ENCODE assay signal across 1 cellular context in the genomic region with DNA sequence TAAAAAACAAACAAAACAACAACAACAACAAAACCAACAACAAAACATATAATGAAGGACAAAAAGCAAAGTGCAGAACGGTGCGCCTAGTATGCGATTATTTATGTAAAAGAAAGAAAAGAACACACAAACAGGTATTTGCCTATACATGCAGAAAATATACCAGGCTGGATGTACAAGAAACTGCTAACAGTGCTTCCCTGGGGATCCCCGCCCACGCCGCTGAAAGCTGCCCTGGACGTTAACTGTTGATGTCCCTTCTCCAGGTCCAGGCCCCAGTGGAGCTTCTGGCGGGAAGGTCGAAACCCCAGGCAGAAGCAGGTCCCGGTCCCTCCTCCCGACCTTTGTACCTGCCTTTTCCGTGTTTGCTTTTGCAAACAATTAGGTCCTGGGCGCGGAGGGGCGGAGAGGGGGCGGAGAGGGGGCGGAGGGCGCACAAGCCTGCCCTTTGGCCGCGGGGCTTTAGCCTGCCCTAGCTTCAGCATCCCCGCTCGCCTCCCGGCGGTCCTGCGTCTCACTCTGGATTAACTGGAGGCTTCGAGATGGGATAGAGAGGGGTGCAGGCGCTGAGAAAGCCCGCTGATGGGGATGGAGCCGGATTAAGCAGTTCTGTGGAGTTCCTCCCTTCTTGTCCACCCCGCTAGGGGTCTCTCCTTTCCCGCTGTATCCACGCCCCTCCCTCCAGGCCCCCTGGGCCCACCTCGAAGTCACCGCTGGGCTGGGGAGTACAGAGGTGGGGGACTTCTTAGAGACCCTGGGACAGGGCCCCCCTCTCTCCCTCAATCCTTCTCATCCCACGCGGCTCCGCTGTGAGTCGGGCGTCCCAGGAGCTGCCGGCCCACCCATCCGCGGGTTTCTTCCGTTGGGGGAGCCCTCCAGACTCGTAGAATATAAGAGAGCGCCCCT.
A peak's percentile ranks its signal among the peaks of the same experiment; 100 is the strongest.
TF ChIP-seq lines count a peak whose summit lies in the region.

No MANE protein-coding gene starts in this region.

TF ChIP-seq in HepG2, 621 proteins besides CTCF, POLR2A, EP300 and RAD21 (continued from another document and continues in another):
- TF ChIP-seq, protein P1, sequence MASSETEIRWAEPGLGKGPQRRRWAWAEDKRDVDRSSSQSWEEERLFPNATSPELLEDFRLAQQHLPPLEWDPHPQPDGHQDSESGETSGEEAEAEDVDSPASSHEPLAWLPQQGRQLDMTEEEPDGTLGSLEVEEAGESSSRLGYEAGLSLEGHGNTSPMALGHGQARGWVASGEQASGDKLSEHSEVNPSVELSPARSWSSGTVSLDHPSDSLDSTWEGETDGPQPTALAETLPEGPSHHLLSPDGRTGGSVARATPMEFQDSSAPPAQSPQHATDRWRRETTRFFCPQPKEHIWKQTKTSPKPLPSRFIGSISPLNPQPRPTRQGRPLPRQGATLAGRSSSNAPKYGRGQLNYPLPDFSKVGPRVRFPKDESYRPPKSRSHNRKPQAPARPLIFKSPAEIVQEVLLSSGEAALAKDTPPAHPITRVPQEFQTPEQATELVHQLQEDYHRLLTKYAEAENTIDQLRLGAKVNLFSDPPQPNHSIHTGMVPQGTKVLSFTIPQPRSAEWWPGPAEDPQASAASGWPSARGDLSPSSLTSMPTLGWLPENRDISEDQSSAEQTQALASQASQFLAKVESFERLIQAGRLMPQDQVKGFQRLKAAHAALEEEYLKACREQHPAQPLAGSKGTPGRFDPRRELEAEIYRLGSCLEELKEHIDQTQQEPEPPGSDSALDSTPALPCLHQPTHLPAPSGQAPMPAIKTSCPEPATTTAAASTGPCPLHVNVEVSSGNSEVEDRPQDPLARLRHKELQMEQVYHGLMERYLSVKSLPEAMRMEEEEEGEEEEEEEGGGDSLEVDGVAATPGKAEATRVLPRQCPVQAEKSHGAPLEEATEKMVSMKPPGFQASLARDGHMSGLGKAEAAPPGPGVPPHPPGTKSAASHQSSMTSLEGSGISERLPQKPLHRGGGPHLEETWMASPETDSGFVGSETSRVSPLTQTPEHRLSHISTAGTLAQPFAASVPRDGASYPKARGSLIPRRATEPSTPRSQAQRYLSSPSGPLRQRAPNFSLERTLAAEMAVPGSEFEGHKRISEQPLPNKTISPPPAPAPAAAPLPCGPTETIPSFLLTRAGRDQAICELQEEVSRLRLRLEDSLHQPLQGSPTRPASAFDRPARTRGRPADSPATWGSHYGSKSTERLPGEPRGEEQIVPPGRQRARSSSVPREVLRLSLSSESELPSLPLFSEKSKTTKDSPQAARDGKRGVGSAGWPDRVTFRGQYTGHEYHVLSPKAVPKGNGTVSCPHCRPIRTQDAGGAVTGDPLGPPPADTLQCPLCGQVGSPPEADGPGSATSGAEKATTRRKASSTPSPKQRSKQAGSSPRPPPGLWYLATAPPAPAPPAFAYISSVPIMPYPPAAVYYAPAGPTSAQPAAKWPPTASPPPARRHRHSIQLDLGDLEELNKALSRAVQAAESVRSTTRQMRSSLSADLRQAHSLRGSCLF (CRISPR knock-in tag; IDR thresholded peaks at IDR 0.05; ENCODE audit: borderline replicate concordance) = no peak
- peak; percentile 89 for TF ChIP-seq THAP11 (CRISPR knock-in tag; IDR thresholded peaks at IDR 0.05)
- TF ChIP-seq ZNF317 (CRISPR knock-in tag; IDR thresholded peaks at IDR 0.05) = peak; percentile 89
- peak; percentile 52; the same call in 1 of the 2 replicates for TF ChIP-seq ZNF800 (CRISPR knock-in tag; IDR thresholded peaks at IDR 0.05)
- TF ChIP-seq, protein P2, sequence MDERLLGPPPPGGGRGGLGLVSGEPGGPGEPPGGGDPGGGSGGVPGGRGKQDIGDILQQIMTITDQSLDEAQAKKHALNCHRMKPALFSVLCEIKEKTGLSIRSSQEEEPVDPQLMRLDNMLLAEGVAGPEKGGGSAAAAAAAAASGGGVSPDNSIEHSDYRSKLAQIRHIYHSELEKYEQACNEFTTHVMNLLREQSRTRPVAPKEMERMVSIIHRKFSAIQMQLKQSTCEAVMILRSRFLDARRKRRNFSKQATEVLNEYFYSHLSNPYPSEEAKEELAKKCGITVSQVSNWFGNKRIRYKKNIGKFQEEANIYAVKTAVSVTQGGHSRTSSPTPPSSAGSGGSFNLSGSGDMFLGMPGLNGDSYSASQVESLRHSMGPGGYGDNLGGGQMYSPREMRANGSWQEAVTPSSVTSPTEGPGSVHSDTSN (CRISPR knock-in tag; IDR thresholded peaks at IDR 0.05) = no peak
- peak; percentile 95 for TF ChIP-seq MAX (IDR thresholded peaks at IDR 0.05)
- TF ChIP-seq RARG (CRISPR knock-in tag; IDR thresholded peaks at IDR 0.05; ENCODE audit: low read depth) = no peak; the same call in 1 of the 2 replicates
- no peak for TF ChIP-seq HDAC6 (IDR thresholded peaks at IDR 0.05; ENCODE audit: low read depth, low read length)
- no peak; the same call in 1 of the 2 replicates for TF ChIP-seq KLF12 (CRISPR knock-in tag; IDR thresholded peaks at IDR 0.05; ENCODE audit: borderline replicate concordance)
- TF ChIP-seq ZNF224 (CRISPR knock-in tag; IDR thresholded peaks at IDR 0.05) = peak; percentile 7; the same call in 1 of the 2 replicates
- TF ChIP-seq DPF2 (CRISPR knock-in tag; IDR thresholded peaks at IDR 0.05; ENCODE audit: borderline replicate concordance, low read depth) = peak; percentile 99
- no peak for TF ChIP-seq ZZZ3 (CRISPR knock-in tag; IDR thresholded peaks at IDR 0.05; ENCODE audit: borderline replicate concordance)
- TF ChIP-seq, protein P3, sequence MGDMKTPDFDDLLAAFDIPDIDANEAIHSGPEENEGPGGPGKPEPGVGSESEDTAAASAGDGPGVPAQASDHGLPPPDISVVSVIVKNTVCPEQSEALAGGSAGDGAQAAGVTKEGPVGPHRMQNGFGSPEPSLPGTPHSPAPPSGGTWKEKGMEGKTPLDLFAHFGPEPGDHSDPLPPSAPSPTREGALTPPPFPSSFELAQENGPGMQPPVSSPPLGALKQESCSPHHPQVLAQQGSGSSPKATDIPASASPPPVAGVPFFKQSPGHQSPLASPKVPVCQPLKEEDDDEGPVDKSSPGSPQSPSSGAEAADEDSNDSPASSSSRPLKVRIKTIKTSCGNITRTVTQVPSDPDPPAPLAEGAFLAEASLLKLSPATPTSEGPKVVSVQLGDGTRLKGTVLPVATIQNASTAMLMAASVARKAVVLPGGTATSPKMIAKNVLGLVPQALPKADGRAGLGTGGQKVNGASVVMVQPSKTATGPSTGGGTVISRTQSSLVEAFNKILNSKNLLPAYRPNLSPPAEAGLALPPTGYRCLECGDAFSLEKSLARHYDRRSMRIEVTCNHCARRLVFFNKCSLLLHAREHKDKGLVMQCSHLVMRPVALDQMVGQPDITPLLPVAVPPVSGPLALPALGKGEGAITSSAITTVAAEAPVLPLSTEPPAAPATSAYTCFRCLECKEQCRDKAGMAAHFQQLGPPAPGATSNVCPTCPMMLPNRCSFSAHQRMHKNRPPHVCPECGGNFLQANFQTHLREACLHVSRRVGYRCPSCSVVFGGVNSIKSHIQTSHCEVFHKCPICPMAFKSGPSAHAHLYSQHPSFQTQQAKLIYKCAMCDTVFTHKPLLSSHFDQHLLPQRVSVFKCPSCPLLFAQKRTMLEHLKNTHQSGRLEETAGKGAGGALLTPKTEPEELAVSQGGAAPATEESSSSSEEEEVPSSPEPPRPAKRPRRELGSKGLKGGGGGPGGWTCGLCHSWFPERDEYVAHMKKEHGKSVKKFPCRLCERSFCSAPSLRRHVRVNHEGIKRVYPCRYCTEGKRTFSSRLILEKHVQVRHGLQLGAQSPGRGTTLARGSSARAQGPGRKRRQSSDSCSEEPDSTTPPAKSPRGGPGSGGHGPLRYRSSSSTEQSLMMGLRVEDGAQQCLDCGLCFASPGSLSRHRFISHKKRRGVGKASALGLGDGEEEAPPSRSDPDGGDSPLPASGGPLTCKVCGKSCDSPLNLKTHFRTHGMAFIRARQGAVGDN (CRISPR knock-in tag; IDR thresholded peaks at IDR 0.05) = peak; percentile 87
- TF ChIP-seq SAFB2 (CRISPR knock-in tag; IDR thresholded peaks at IDR 0.05; ENCODE audit: borderline replicate concordance, low read depth) = no peak
- no peak for TF ChIP-seq HMGA1 (CRISPR knock-in tag; conservative IDR thresholded peaks at IDR 0.05)
- TF ChIP-seq FOXO1 (CRISPR knock-in tag; IDR thresholded peaks at IDR 0.05) = peak; percentile 95
- TF ChIP-seq, protein P4, sequence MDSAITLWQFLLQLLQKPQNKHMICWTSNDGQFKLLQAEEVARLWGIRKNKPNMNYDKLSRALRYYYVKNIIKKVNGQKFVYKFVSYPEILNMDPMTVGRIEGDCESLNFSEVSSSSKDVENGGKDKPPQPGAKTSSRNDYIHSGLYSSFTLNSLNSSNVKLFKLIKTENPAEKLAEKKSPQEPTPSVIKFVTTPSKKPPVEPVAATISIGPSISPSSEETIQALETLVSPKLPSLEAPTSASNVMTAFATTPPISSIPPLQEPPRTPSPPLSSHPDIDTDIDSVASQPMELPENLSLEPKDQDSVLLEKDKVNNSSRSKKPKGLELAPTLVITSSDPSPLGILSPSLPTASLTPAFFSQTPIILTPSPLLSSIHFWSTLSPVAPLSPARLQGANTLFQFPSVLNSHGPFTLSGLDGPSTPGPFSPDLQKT (CRISPR knock-in tag; IDR thresholded peaks at IDR 0.05; ENCODE audit: borderline replicate concordance) = no peak
- peak; percentile 70 for TF ChIP-seq GABPB1 (CRISPR knock-in tag; IDR thresholded peaks at IDR 0.05)
- no peak for TF ChIP-seq ZBTB39 (CRISPR knock-in tag; IDR thresholded peaks at IDR 0.05)
- TF ChIP-seq HNRNPLL (IDR thresholded peaks at IDR 0.05; ENCODE audit: low read depth, low read length, poor library complexity, severe bottlenecking) = peak; percentile 40
- TF ChIP-seq, protein P5, sequence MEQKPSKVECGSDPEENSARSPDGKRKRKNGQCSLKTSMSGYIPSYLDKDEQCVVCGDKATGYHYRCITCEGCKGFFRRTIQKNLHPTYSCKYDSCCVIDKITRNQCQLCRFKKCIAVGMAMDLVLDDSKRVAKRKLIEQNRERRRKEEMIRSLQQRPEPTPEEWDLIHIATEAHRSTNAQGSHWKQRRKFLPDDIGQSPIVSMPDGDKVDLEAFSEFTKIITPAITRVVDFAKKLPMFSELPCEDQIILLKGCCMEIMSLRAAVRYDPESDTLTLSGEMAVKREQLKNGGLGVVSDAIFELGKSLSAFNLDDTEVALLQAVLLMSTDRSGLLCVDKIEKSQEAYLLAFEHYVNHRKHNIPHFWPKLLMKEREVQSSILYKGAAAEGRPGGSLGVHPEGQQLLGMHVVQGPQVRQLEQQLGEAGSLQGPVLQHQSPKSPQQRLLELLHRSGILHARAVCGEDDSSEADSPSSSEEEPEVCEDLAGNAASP (CRISPR knock-in tag; IDR thresholded peaks at IDR 0.05; ENCODE audit: borderline replicate concordance) = peak; percentile 93
- peak; percentile 95 for TF ChIP-seq ZNF747 (CRISPR knock-in tag; IDR thresholded peaks at IDR 0.05; ENCODE audit: borderline replicate concordance)
- peak; percentile 91 for TF ChIP-seq E2F5 (CRISPR knock-in tag; conservative IDR thresholded peaks at IDR 0.05)
